ENCODE assay signal across 10 cellular contexts in genomic region chr3:142962520-142963265, GRCh38. TPM values are rescaled to one million over a fixed set of nuclear protein-coding genes. Genes with fewer than 3 reads are reported as not detected.
A peak's percentile ranks its signal among the peaks of the same experiment; 100 is the strongest.
DNase-seq lines count a peak whose midpoint lies in the region; ATAC-seq, FAIRE-seq and TF ChIP-seq lines count a peak whose summit lies in the region.
"Had no signal": no experiment of that assay in that cellular context is flagged by ENCODE, and none has a peak within 500 bp of the region (broad histone marks: within the 10 kb centered on the region; RNA-seq: fewer than 3 reads in every experiment).

No MANE protein-coding gene starts in this region.

- H3K27me3 ChIP-seq in K562 (ENCODE audit: control insufficient read depth in 2 of 2, insufficient read depth in 2 of 2, low read length in 2 of 2): no peaks in the 10 kb centered on the region
- peaks cover 71% of the 10 kb centered on the region for H3K27me3 ChIP-seq in lower lobe of right lung (ENCODE audit: low read depth)

- no peaks in the 10 kb centered on the region for H4K20me1 ChIP-seq in K562 (replicated peaks; ENCODE audit: control insufficient read depth, insufficient read depth, low read length)

- no peaks in the 10 kb centered on the region for H3K9me3 ChIP-seq in A549
- H3K9me3 ChIP-seq in HEK293 (ENCODE audit: control insufficient read depth, insufficient read depth, low read depth, low read length): no peaks in the 10 kb centered on the region
- H3K9me3 ChIP-seq in K562 (replicated peaks; ENCODE audit: control insufficient read depth, insufficient read depth, low read depth, low read length): peaks cover 2% of the 10 kb centered on the region; the same call in 1 of the 2 replicates
- H3K9me3 ChIP-seq in lower lobe of right lung: no peaks in the 10 kb centered on the region

- H3K9ac ChIP-seq in K562 (ENCODE audit: insufficient read depth in 1 of 2, low read depth in 2 of 2, low read length in 2 of 2): peak overlapping the region in 1 of 2 experiments; percentile 93; a peak in 1 of 4 replicates

- H3K79me2 ChIP-seq in K562 (ENCODE audit: control insufficient read depth, insufficient read depth, low read length): no peaks in the 10 kb centered on the region

- no peak for TF ChIP-seq CTCF in A549 (IDR thresholded peaks at IDR 0.05)
- no peak for TF ChIP-seq CTCF in HEK293 (tag by site-specific recombination; IDR thresholded peaks at IDR 0.05)
- no peak for TF ChIP-seq CTCF in K562 (IDR thresholded peaks at IDR 0.05 in 2 of 3, conservative IDR thresholded peaks at IDR 0.05 in 1 of 3; ENCODE audit: insufficient read depth in 2 of 3, low read depth in 1 of 3, low read length in 3 of 3)
- no peak for TF ChIP-seq CTCF in lower lobe of right lung (IDR thresholded peaks at IDR 0.05)

- WGBS in A549 (ENCODE audit: missing lambda C conversion rate): 81% methylated on average over 56 of the region's 67 CpGs
- 97% methylated on average over 47 of the region's 67 CpGs for WGBS in K562 (ENCODE audit: insufficient coverage, low coverage, missing lambda C conversion rate)

- H3K36me3 ChIP-seq in HEK293 (ENCODE audit: control insufficient read depth in 2 of 2, insufficient read depth in 1 of 2, low read length in 2 of 2) (no peaks in the 10 kb centered on the region), K562 (ENCODE audit: control insufficient read depth, insufficient read depth, low read length) (no peaks in the 10 kb centered on the region), lower lobe of right lung (no peaks in the 10 kb centered on the region)

- no peak overlapping the region; the same call in 1 of the 2 replicates for H2AFZ ChIP-seq in K562 (ENCODE audit: low read depth, low read length)

- FAIRE-seq in A549 (lab: Jason Lieb, UNC) (no peak), K562 (lab: Jason Lieb, UNC) (no peak)

- peak overlapping the region; percentile 59 for H3K4me3 ChIP-seq in A549
- peak overlapping the region; percentile 55 for H3K4me3 ChIP-seq in HEK293 (ENCODE audit: low read depth, low read length)
- H3K4me3 ChIP-seq in K562: no peak overlapping the region
- H3K4me3 ChIP-seq in lower lobe of right lung: peak overlapping the region; percentile 47

- TF ChIP-seq POLR2A in A549 (IDR thresholded peaks at IDR 0.05; ENCODE audit: low read length) (0 out of 2 replicates have a peak, but pooled peaks have one; percentile 6), K562 (conservative IDR thresholded peaks at IDR 0.05) (no peak)

- ATAC-seq in A549 (peak; percentile 30 to 40; a peak in 5 of 6 replicates), K562 (no peak), lower lobe of right lung (peak in 1 of 2 donors; percentile 32), HG03439 (IDR thresholded peaks at IDR 0.05; ENCODE audit: unreplicated experiment) (no peak), GM21360 (IDR thresholded peaks at IDR 0.05; ENCODE audit: unreplicated experiment) (no peak)

- intact Hi-C loops in K562 (cut with micrococcal nuclease): no loop called here
- intact Hi-C loops in lower lobe of right lung (cut with DNase I): no loop called here

- BruUV-seq in K562 (replicated peaks; lab: Mats Ljungman, UMichigan): no TSS peak

- peak overlapping the region; percentile 83 for H3K4me2 ChIP-seq in A549
- H3K4me2 ChIP-seq in K562 (ENCODE audit: insufficient read depth, low read length): no peak overlapping the region

- POLR2A ChIA-PET in A549 (lab: Yijun Ruan, JAX) (interaction anchor here (1.0 kb wide), 1 partner anchor 134 kb away, joined by 3 read pairs; no protein-coding TSS in a partner anchor), HEK293 (lab: Yijun Ruan, JAX) (no interaction called here), K562 (lab: Yijun Ruan, JAX) (interaction anchor here (0.6 to 1.8 kb wide), 4 partner anchors 9 to 106 kb away, joined by 3 to 6 read pairs (median 4); no protein-coding TSS in a partner anchor)

- peak in 1 of 2 experiments; percentile 16 for DNase-seq in A549 (ENCODE audit: low read depth in 1 of 2, low spot score in 1 of 2)
- DNase-seq in K562 (ENCODE audit: extremely low read depth in 1 of 4, low spot score in 3 of 4): no peak
- no peak for DNase-seq in lower lobe of right lung
- DNase-seq in ACHN: no peak
- DNase-seq in central memory CD4-positive, alpha-beta T cell: no peak

- H3K9me1 ChIP-seq in K562 (ENCODE audit: control insufficient read depth, insufficient read depth, low read length): no peaks in the 10 kb centered on the region

- no peak; a peak in 1 of 5 replicates for TF ChIP-seq RAD21 in A549 (conservative IDR thresholded peaks at IDR 0.05 in 1 of 2, IDR thresholded peaks at IDR 0.05 in 1 of 2)
- no peak for TF ChIP-seq RAD21 in K562 (CRISPR knock-in tag; conservative IDR thresholded peaks at IDR 0.05 in 1 of 2, IDR thresholded peaks at IDR 0.05 in 1 of 2)

- CTCF ChIA-PET in A549 (lab: Yijun Ruan, JAX) (interaction anchor here (0.7 to 2.5 kb wide), 9 partner anchors 11 to 134 kb away, joined by 3 to 9 read pairs (median 3); no protein-coding TSS in a partner anchor), HEK293 (lab: Yijun Ruan, JAX) (no interaction called here), K562 (lab: Yijun Ruan, JAX; ENCODE audit: low intra/inter-chr PET ratio) (no interaction called here)

- TF ChIP-seq EP300 in A549 (IDR thresholded peaks at IDR 0.05): no peak
- no peak for TF ChIP-seq EP300 in K562 (IDR thresholded peaks at IDR 0.05; ENCODE audit: low read length)

- in situ Hi-C loops in K562 (cut with MboI) (no loop called here), ACHN (cut with HindIII; ENCODE audit: low pct_ligation_motif_present, low pct_unique_long_range_greater_than_20kb, low sequenced_read_pairs) (no loop called here)

- H3K4me1 ChIP-seq in A549: peaks cover 48% of the 10 kb centered on the region
- H3K4me1 ChIP-seq in HEK293 (ENCODE audit: control insufficient read depth, insufficient read depth, low read length): no peaks in the 10 kb centered on the region
- H3K4me1 ChIP-seq in K562 (replicated peaks in 1 of 2; ENCODE audit: control insufficient read depth in 2 of 2, insufficient read depth in 2 of 2, low read length in 2 of 2): peaks cover 10 to 23% of the 10 kb centered on the region in 2 experiments; a peak in 4 of 5 replicates
- no peaks in the 10 kb centered on the region for H3K4me1 ChIP-seq in lower lobe of right lung

- H3K27ac ChIP-seq in A549 (peak overlapping the region; percentile 71 to 94), HEK293 (ENCODE audit: extremely low read depth, low read depth, low read length) (peak overlapping the region; percentile 45; the same call in 1 of the 2 replicates), K562 (ENCODE audit: extremely low read depth, low read depth, low read length) (no peak overlapping the region), lower lobe of right lung (no peak overlapping the region)

TF ChIP-seq in A549, 52 proteins besides CTCF, POLR2A, EP300 and RAD21 (continues in another document):
- TF ChIP-seq FOXS1 (CRISPR knock-in tag; IDR thresholded peaks at IDR 0.05): no peak

RNA-seq across cellular contexts. Expression of gene PAQR9, which starts 0.8 kb away (rescaled TPM):
- polyA plus RNA-seq in A549 (2011; rRNA removed) (3.0 TPM in 2 replicates), A549 (2017; fragmentation: RNase III; extraction: RNeasy Plus Mini Kit Qiagen cat#74134 plus additional on column Dnase treatment) (2.8 to 3.1 TPM (median 3.0 TPM) in 3 replicates), K562 (2011; rRNA removed) (0.12 and 0.39 TPM in 2 replicates), K562 (2014; fragmentation: Illumina TruSeq; extraction: Trizol) (0.21 and 0.22 TPM in 2 replicates), K562 (2014; fragmentation: Nextera tagmentation; extraction: Ambion mirVana) (under 1 TPM; 0.08 to 0.13 TPM), K562 (2014; rRNA removed) (0.33 and 0.47 TPM in 2 replicates)
- polyA plus RNA-seq in A549 (2012; cell fraction: cytosol; rRNA removed): 5.5 and 7.1 TPM in 2 replicates
- 5.0 and 9.9 TPM in 2 replicates for polyA plus RNA-seq in A549 (2012; cell fraction: nucleus; rRNA removed)
- 2.7 TPM in 2 replicates for polyA minus RNA-seq in A549 (2011; rRNA and poly(A)+ RNA removed)
- total RNA-seq in K562 (2011; cell fraction: chromatin; rRNA removed; ENCODE audit: low replicate concordance): 0.53 and 1.0 TPM in 2 replicates
- total RNA-seq in K562 (2011; cell fraction: nucleolus; rRNA removed): 1.4 and 2.0 TPM in 2 replicates
- 0.92 and 1.8 TPM in 2 replicates for total RNA-seq in K562 (2011; cell fraction: nucleoplasm; rRNA removed)
- total RNA-seq in K562 (2014; rRNA removed) (0.27 and 0.29 TPM in 2 replicates), K562 (2014; rRNA removed; fragmentation: Illumina TruSeq; extraction: Trizol) (0.07 and 0.16 TPM in 2 replicates), K562 (2015; rRNA removed; fragmentation: Illumina TruSeq; extraction: Trizol) (0.04 TPM in 1 of 2 replicates, not detected in the other), K562 (2021) (0.40 and 0.58 TPM in 2 replicates), lower lobe of right lung (not detected)
- polyA plus RNA-seq in K562 (2011; cell fraction: cytosol; rRNA removed): 0.12 and 1.3 TPM in 2 replicates
- 0.20 and 1.0 TPM in 2 replicates for polyA plus RNA-seq in K562 (2011; cell fraction: nucleus; rRNA removed)
- polyA plus RNA-seq in K562 (2012): 0.11 and 0.31 TPM in 2 replicates
- 0.18 and 0.39 TPM in 2 replicates for polyA minus RNA-seq in K562 (2011; rRNA and poly(A)+ RNA removed)
- polyA minus RNA-seq in K562 (2011; cell fraction: cytosol; rRNA and poly(A)+ RNA removed): not detected in 2 replicates
- 0.27 and 0.56 TPM in 2 replicates for polyA minus RNA-seq in K562 (2011; cell fraction: nucleus; rRNA and poly(A)+ RNA removed)
- total RNA-seq: dermis blood vessel endothelial cell, RPMI7951 had no signal

RNA-seq across cellular contexts. Expression of gene U2SURP, which starts 38.7 kb away (rescaled TPM):
- polyA plus RNA-seq in A549 (2011; rRNA removed) (109 and 166 TPM in 2 replicates), A549 (2017; fragmentation: RNase III; extraction: RNeasy Plus Mini Kit Qiagen cat#74134 plus additional on column Dnase treatment) (87.8 to 104 TPM (median 90.1 TPM) in 3 replicates), K562 (2011; rRNA removed) (108 and 140 TPM in 2 replicates), K562 (2014; fragmentation: Illumina TruSeq; extraction: Trizol) (174 and 178 TPM in 2 replicates), K562 (2014; fragmentation: Nextera tagmentation; extraction: Ambion mirVana) (100 to 1,000 TPM; 191 to 322 TPM), K562 (2014; rRNA removed) (97.8 and 140 TPM in 2 replicates)
- 15.6 and 20.1 TPM in 2 replicates for polyA plus RNA-seq in A549 (2012; cell fraction: cytosol; rRNA removed)
- polyA plus RNA-seq in A549 (2012; cell fraction: nucleus; rRNA removed): 15.9 and 22.4 TPM in 2 replicates
- polyA minus RNA-seq in A549 (2011; rRNA and poly(A)+ RNA removed): 75.1 and 82.8 TPM in 2 replicates
- 224 and 739 TPM in 2 replicates for total RNA-seq in K562 (2011; cell fraction: chromatin; rRNA removed; ENCODE audit: low replicate concordance)
- total RNA-seq in K562 (2011; cell fraction: nucleolus; rRNA removed): 79.4 and 92.0 TPM in 2 replicates
- 184 and 255 TPM in 2 replicates for total RNA-seq in K562 (2011; cell fraction: nucleoplasm; rRNA removed)
- total RNA-seq in K562 (2014; rRNA removed) (116 and 128 TPM in 2 replicates), K562 (2014; rRNA removed; fragmentation: Illumina TruSeq; extraction: Trizol) (280 and 375 TPM in 2 replicates), K562 (2015; rRNA removed; fragmentation: Illumina TruSeq; extraction: Trizol) (193 and 205 TPM in 2 replicates), K562 (2021) (198 and 199 TPM in 2 replicates), lower lobe of right lung (74.0 TPM)
- polyA plus RNA-seq in K562 (2011; cell fraction: cytosol; rRNA removed): 8.8 and 22.2 TPM in 2 replicates
- polyA plus RNA-seq in K562 (2011; cell fraction: nucleus; rRNA removed): 182 and 207 TPM in 2 replicates
- polyA plus RNA-seq in K562 (2012): 66.4 and 103 TPM in 2 replicates
- 269 and 309 TPM in 2 replicates for polyA minus RNA-seq in K562 (2011; rRNA and poly(A)+ RNA removed)
- polyA minus RNA-seq in K562 (2011; cell fraction: cytosol; rRNA and poly(A)+ RNA removed): 56.3 and 70.0 TPM in 2 replicates
- polyA minus RNA-seq in K562 (2011; cell fraction: nucleus; rRNA and poly(A)+ RNA removed): 193 and 346 TPM in 2 replicates

Comparison
In these comparisons a context has a peak if more than half of its experiments do, and no peak if none do; other contexts are left out.
1. ATAC-seq: peak in A549 (2 of 2); none in K562 (single experiment), HG03439 (single experiment) and GM21360 (single experiment).
2. H3K27ac ChIP-seq: peak in A549 (2 of 2) and HEK293 (single experiment); none in K562 (single experiment) and lower lobe of right lung (single experiment).